Comparison of ENCODE assay signal across 1 cellular context in the genomic region with DNA sequence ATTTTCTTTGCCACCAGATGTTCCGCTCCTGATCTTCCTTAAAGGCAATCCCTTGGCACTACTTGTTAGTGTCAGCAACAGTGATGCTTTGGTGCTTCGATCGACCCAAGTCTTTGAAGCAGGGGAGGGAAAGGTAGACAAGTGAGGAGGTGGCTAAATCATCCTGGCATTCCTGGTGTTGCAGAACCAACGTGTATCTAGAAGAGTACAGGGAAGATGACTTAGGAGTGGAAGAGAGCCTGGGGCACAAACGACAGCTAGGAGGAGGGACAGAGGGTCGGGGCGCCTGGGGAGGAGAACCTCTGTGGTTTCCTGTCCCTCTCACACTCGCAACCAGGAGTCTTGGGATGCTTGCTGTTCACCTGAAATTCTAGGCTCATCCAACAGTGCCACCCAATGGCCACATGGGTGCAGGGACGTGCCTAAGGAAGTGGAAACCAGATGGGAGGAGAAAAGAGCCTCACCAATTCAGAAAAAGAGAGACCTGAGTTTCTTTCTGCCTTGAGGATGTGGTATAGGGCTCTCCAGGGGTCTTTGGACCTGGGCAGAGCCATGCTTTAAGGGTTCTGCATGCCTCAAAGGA.
A peak's percentile ranks its signal among the peaks of the same experiment; 100 is the strongest.
TF ChIP-seq lines count a peak whose summit lies in the region.

No MANE protein-coding gene starts in this region.

TF ChIP-seq in K562, 482 proteins besides CTCF, POLR2A, EP300 and RAD21 (continued from another document):
- TF ChIP-seq STAG1 (CRISPR knock-in tag; IDR thresholded peaks at IDR 0.05; ENCODE audit: borderline replicate concordance) = peak; percentile 38; the same call in 1 of the 2 replicates
- peak; percentile 35; the same call in 1 of the 2 replicates for TF ChIP-seq KLF16 (IDR thresholded peaks at IDR 0.05)
- TF ChIP-seq CREM (IDR thresholded peaks at IDR 0.05; ENCODE audit: low read depth) = 0 out of 2 replicates have a peak, but pooled peaks have one; percentile 29
- TF ChIP-seq BRCA1 (IDR thresholded peaks at IDR 0.05) = no peak
- no peak for TF ChIP-seq BRCA1 (CRISPR knock-in tag; IDR thresholded peaks at IDR 0.05)
- TF ChIP-seq CC2D1A (IDR thresholded peaks at IDR 0.05) = 0 out of 2 replicates have a peak, but pooled peaks have one; percentile 34
- TF ChIP-seq ETV1 (tag; conservative IDR thresholded peaks at IDR 0.05; ENCODE audit: low read depth) = peak; percentile 34
- no peak for TF ChIP-seq CXXC5 (CRISPR knock-in tag; IDR thresholded peaks at IDR 0.05)
